Comparison of ENCODE assay signal across 1 cellular context in genomic region chr22:18028817-18029527, GRCh38.
TF ChIP-seq lines count a peak whose summit lies in the region.

No MANE protein-coding gene starts in this region.

TF ChIP-seq in K562, 482 proteins besides CTCF, POLR2A, EP300 and RAD21:
- peak; percentile 61; the same call in 1 of the 2 replicates for TF ChIP-seq CEBPB (tag; IDR thresholded peaks at IDR 0.05)
- no peak for TF ChIP-seq ZFP1 (CRISPR knock-in tag; IDR thresholded peaks at IDR 0.05)
- TF ChIP-seq CEBPG (CRISPR knock-in tag; IDR thresholded peaks at IDR 0.05), result peak; percentile 44; the same call in 1 of the 2 replicates
- TF ChIP-seq CEBPG (tag; conservative IDR thresholded peaks at IDR 0.05 in 1 of 2, IDR thresholded peaks at IDR 0.05 in 1 of 2), result 0 out of 4 replicates have a peak, but pooled peaks have one; percentile 33 to 44
- TF ChIP-seq ATF3 (IDR thresholded peaks at IDR 0.05), result peak; percentile 67
- TF ChIP-seq ATF3 (CRISPR knock-in tag; conservative IDR thresholded peaks at IDR 0.05), result no peak
TF ChIP-seq in K562: peak in this region for 3.
